1 cellular context compared by ENCODE assay signal in genomic region chr18:46591821-46592391, GRCh38.
TF ChIP-seq lines count a peak whose summit lies in the region.

No MANE protein-coding gene starts in this region.

TF ChIP-seq in WTC11, 78 proteins besides CTCF, POLR2A, EP300 and RAD21 (continued from another document):
- TF ChIP-seq, protein P1, sequence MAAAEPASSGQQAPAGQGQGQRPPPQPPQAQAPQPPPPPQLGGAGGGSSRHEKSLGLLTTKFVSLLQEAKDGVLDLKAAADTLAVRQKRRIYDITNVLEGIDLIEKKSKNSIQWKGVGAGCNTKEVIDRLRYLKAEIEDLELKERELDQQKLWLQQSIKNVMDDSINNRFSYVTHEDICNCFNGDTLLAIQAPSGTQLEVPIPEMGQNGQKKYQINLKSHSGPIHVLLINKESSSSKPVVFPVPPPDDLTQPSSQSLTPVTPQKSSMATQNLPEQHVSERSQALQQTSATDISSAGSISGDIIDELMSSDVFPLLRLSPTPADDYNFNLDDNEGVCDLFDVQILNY (CRISPR knock-in tag; IDR thresholded peaks at IDR 0.05), result no peak
- TF ChIP-seq IRF2 (CRISPR knock-in tag; IDR thresholded peaks at IDR 0.05; ENCODE audit: borderline replicate concordance, low read depth) (no peak), TCF7 (CRISPR knock-in tag; IDR thresholded peaks at IDR 0.05; ENCODE audit: low read depth) (no peak), SMAD4 (CRISPR knock-in tag; IDR thresholded peaks at IDR 0.05) (no peak)
